Comparison of ENCODE assay signal across 15 cellular contexts in the genomic region with DNA sequence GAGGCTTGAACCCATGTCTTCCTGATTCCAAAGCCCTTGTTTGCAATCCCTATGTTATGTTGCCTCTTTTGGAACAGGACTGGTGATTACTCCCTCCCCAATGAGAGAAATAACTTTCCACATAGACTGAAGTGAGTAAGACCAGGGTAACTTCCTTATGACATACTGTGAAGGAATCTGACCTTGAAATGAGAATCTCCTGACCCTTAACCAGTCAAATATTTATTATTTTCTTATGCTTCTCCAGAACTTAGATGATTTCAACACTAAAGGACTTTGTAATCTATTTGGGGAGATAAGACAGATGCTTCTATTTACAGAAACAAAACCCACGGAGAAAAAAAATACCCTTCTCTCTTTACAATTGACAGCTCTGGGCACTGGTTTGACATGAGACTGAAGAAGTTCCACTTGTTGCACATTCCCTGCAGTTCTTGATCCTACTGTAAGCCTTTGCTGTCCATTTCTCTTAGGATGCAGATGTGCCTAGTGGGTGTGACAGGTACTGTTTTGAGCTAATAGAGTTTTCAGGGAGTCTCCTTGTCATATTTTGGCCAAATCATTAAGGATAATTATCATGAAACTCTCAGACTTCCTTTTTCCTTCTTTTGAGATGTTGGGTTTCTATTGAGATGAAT. TPM values are rescaled to one million over a fixed set of nuclear protein-coding genes. Genes with fewer than 3 reads are reported as not detected.
DNase-seq lines count a peak whose midpoint lies in the region; ATAC-seq, FAIRE-seq and TF ChIP-seq lines count a peak whose summit lies in the region.
"Had no signal": no experiment of that assay in that cellular context is flagged by ENCODE, and none has a peak within 500 bp of the region (broad histone marks: within the 10 kb centered on the region; RNA-seq: fewer than 3 reads in every experiment).

No MANE protein-coding gene starts in this region.

- intact Hi-C loops in ovary (cut with DNase I): no loop called here

- no peak for TF ChIP-seq POLR2A in ovary (IDR thresholded peaks at IDR 0.05)

- FAIRE-seq in bronchial epithelial cell (lab: Jason Lieb, UNC): peak; percentile 97

- H2BK120ac ChIP-seq in neuronal stem cell (ENCODE audit: low read depth, low read length): no peak overlapping the region

- no peak overlapping the region for H3K4me3 ChIP-seq in BLaER1 treated with 17β-estradiol and CSF1 and Interleukin-3, amounts not matched to agents 10 nM and 100 nM
- H3K4me3 ChIP-seq in bronchial epithelial cell (ENCODE audit: low read depth, low read length) (no peak overlapping the region), lung (no peak overlapping the region), neuronal stem cell (ENCODE audit: low read length in 2 of 2) (no peak overlapping the region), ovary (no peak overlapping the region)

- H2BK5ac ChIP-seq in neuronal stem cell (ENCODE audit: low read length): no peak overlapping the region

- no peak overlapping the region for H4K91ac ChIP-seq in neuronal stem cell (ENCODE audit: low read depth, low read length, poor library complexity)

- H3K9ac ChIP-seq in BLaER1 treated with 17β-estradiol and CSF1 and Interleukin-3, amounts not matched to agents 10 nM and 100 nM: no peak overlapping the region
- no peak overlapping the region for H3K9ac ChIP-seq in neuronal stem cell (ENCODE audit: low read depth, low read length, poor library complexity)
- H3K9ac ChIP-seq: KMS-11 had no signal

- H3K27ac ChIP-seq in BLaER1 treated with 17β-estradiol and CSF1 and Interleukin-3, amounts not matched to agents 10 nM and 100 nM: no peak overlapping the region
- H3K27ac ChIP-seq in lung (ENCODE audit: low read depth in 1 of 2, low read length in 1 of 2) (peak overlapping the region in 1 of 2 donors; percentile 57), neuronal stem cell (replicated peaks; ENCODE audit: low read length) (no peak overlapping the region), ovary (no peak overlapping the region)
- H3K27ac ChIP-seq: KMS-11 had no signal

- DNase-seq in LHCN-M2 (ENCODE audit: low read depth) (peak; percentile 95), bronchial epithelial cell (ENCODE audit: low read depth) (peak; percentile 91), lung (ENCODE audit: low spot score) (no peak), neuronal stem cell (ENCODE audit: low spot score) (no peak), T-helper 2 cell (no peak), ovary (no peak)
- DNase-seq in NK-92 treated with Interleukin-12 subunit alpha and Interleukin-12 subunit beta, amount 100 ng/mL, for 24 hours (lab: John Stamatoyannopoulos, UW): no peak
- DNase-seq: activated CD4-positive, alpha-beta T cell treated with anti-CD3 and anti-CD28 coated beads, Interleukin-2, amount 50 U/mL, for 48 hours; Calu3; effector CD8-positive, alpha-beta T cell; natural killer cell; NCI-H345; stimulated activated naive CD4-positive, alpha-beta T cell treated with Interleukin-2 at 50 U/mL for 16 hours had no signal

- no peak overlapping the region for H2AFZ ChIP-seq in neuronal stem cell (ENCODE audit: low read length)

- H3K27me3 ChIP-seq in BLaER1 treated with 17β-estradiol and CSF1 and Interleukin-3, amounts not matched to agents 10 nM and 100 nM: peaks cover 0 to 5% (median 0%) of the 10 kb centered on the region in 11 experiments; a peak in 1 of 22 replicates
- H3K27me3 ChIP-seq in bronchial epithelial cell (ENCODE audit: control insufficient read depth, insufficient read depth, low read length) (no peaks in the 10 kb centered on the region), lung (ENCODE audit: control insufficient read depth, insufficient read depth) (no peaks in the 10 kb centered on the region), neuronal stem cell (ENCODE audit: control insufficient read depth in 3 of 3, insufficient read depth in 3 of 3, low read depth in 1 of 3, low read length in 3 of 3) (peaks cover 0 to 4% (median 0%) of the 10 kb centered on the region in 3 experiments), ovary (no peaks in the 10 kb centered on the region)

- peak; percentile 72 for ATAC-seq in lung (ENCODE audit: insufficient read depth, low FRiP score)
- ATAC-seq: natural killer cell had no signal

- no peaks in the 10 kb centered on the region for H3K36me3 ChIP-seq in BLaER1 treated with 17β-estradiol and CSF1 and Interleukin-3, amounts not matched to agents 10 nM and 100 nM
- H3K36me3 ChIP-seq in bronchial epithelial cell (ENCODE audit: control insufficient read depth, insufficient read depth, low read length) (no peaks in the 10 kb centered on the region), lung (ENCODE audit: control insufficient read depth in 2 of 2, insufficient read depth in 2 of 2, low read length in 2 of 2) (no peaks in the 10 kb centered on the region), neuronal stem cell (replicated peaks in 1 of 2; ENCODE audit: control insufficient read depth in 2 of 2, insufficient read depth in 2 of 2, low read length in 2 of 2) (no peaks in the 10 kb centered on the region), ovary (no peaks in the 10 kb centered on the region)

- H4K20me1 ChIP-seq in BLaER1 treated with 17β-estradiol and CSF1 and Interleukin-3, amounts not matched to agents 10 nM and 100 nM: no peaks in the 10 kb centered on the region

- H3K23ac ChIP-seq in neuronal stem cell (ENCODE audit: low read depth, low read length, poor library complexity): no peak overlapping the region

- H3K4ac ChIP-seq in neuronal stem cell (ENCODE audit: low read length): no peak overlapping the region

- peaks cover 0 to 6% (median 0%) of the 10 kb centered on the region in 11 experiments; a peak in 2 of 22 replicates for H3K9me3 ChIP-seq in BLaER1 treated with 17β-estradiol and CSF1 and Interleukin-3, amounts not matched to agents 10 nM and 100 nM (replicated peaks in 1 of 11)
- no peaks in the 10 kb centered on the region for H3K9me3 ChIP-seq in lung (ENCODE audit: control insufficient read depth in 2 of 2, insufficient read depth in 1 of 2, low read length in 1 of 2)
- peaks cover 0 to 5% of the 10 kb centered on the region in 2 donors for H3K9me3 ChIP-seq in neuronal stem cell (replicated peaks in 1 of 2; ENCODE audit: control insufficient read depth in 2 of 2, insufficient read depth in 1 of 2, low read depth in 1 of 2, low read length in 2 of 2)
- H3K9me3 ChIP-seq in ovary: no peaks in the 10 kb centered on the region

- TF ChIP-seq EP300 in ovary (IDR thresholded peaks at IDR 0.05): no peak

- H3K4me2 ChIP-seq in BLaER1 treated with 17β-estradiol and CSF1 and Interleukin-3, amounts not matched to agents 10 nM and 100 nM: peak overlapping the region; percentile 73 to 87 (median 80)
- no peak overlapping the region for H3K4me2 ChIP-seq in neuronal stem cell (ENCODE audit: insufficient read depth, low read length, poor library complexity, severe bottlenecking)
- H3K4me2 ChIP-seq: KMS-11 had no signal

- WGBS in lung, 2 donors: 36 to 45% methylated on average over 1 of the region's 1 CpG
- WGBS in neuronal stem cell (ENCODE audit: extremely low coverage in 2 of 2, insufficient read length in 2 of 2, insufficient replicate concordance in 1 of 2), 2 donors: no CpG with 5 or more reads among the region's 1 CpG
- WGBS in ovary, 3 donors: 0 to 2% (median 2%) methylated on average over 1 of the region's 1 CpG

- H2AK5ac ChIP-seq in neuronal stem cell (ENCODE audit: low read depth, low read length): no peak overlapping the region

- no peak overlapping the region for H2BK12ac ChIP-seq in neuronal stem cell (ENCODE audit: low read length)

- no peak for TF ChIP-seq CTCF in bronchial epithelial cell (IDR thresholded peaks at IDR 0.05; ENCODE audit: insufficient read depth, low read length, severe bottlenecking)
- no peak for TF ChIP-seq CTCF in lung (IDR thresholded peaks at IDR 0.05; ENCODE audit: control extremely low read depth, extremely low read depth)
- no peak for TF ChIP-seq CTCF in ovary (IDR thresholded peaks at IDR 0.05)

- no peak overlapping the region for H3K14ac ChIP-seq in neuronal stem cell (ENCODE audit: low read length)

- H2BK15ac ChIP-seq in neuronal stem cell (ENCODE audit: low read length): no peak overlapping the region

- H3K4me1 ChIP-seq in BLaER1 treated with 17β-estradiol and CSF1 and Interleukin-3, amounts not matched to agents 10 nM and 100 nM: peaks cover 52 to 92% (median 62%) of the 10 kb centered on the region in 10 experiments
- H3K4me1 ChIP-seq in lung (ENCODE audit: control insufficient read depth in 2 of 2, insufficient read depth in 2 of 2, low read length in 2 of 2) (peaks cover under 1 to 2% of the 10 kb centered on the region in 2 donors), neuronal stem cell (ENCODE audit: control insufficient read depth in 2 of 2, insufficient read depth in 1 of 2, low read depth in 1 of 2, low read length in 2 of 2) (peaks cover 0 to 2% of the 10 kb centered on the region in 2 donors), ovary (ENCODE audit: insufficient read depth) (peaks cover 1% of the 10 kb centered on the region)

- H3K79me1 ChIP-seq in neuronal stem cell (ENCODE audit: low read depth, low read length): no peaks in the 10 kb centered on the region

- no peak overlapping the region for H4K8ac ChIP-seq in neuronal stem cell (ENCODE audit: low read depth, low read length)

- H3K18ac ChIP-seq in neuronal stem cell (ENCODE audit: low read length): no peak overlapping the region

RNA-seq across cellular contexts. Expression of gene RPTN, which starts 3.9 kb away (rescaled TPM):
- total RNA-seq in LHCN-M2 (2014; rRNA removed) (not detected in 2 replicates), bronchial epithelial cell (0.53 and 2.9 TPM in 2 replicates), lung (not detected), ovary (not detected)
- 0.01 TPM for polyA plus RNA-seq in LHCN-M2 (2012)
- polyA plus RNA-seq in lung (not detected), ovary (not detected)
- polyA plus RNA-seq in neuronal stem cell (2013, experiment 1 of 2): not detected
- not detected for polyA plus RNA-seq in neuronal stem cell (2013, experiment 2 of 2)
- total RNA-seq: Calu3, natural killer cell had no signal

RNA-seq across cellular contexts. Expression of gene TCHH, which starts 47.7 kb away (rescaled TPM):
- 0.06 TPM in 1 of 2 replicates, not detected in the other for total RNA-seq in LHCN-M2 (2014; rRNA removed)
- 0.07 TPM for polyA plus RNA-seq in LHCN-M2 (2012)
- under 0.01 TPM in 2 replicates for total RNA-seq in bronchial epithelial cell
- under 1 TPM; 0.03 TPM for total RNA-seq in lung
- polyA plus RNA-seq in lung: under 1 TPM; 0.06 to 0.15 TPM
- 0.03 TPM for polyA plus RNA-seq in neuronal stem cell (2013, experiment 1 of 2)
- 0.01 TPM for polyA plus RNA-seq in neuronal stem cell (2013, experiment 2 of 2)
- under 1 TPM in 6 of 7 donors, not detected in 1; 0.05 to 0.12 (median 0.09) TPM for total RNA-seq in ovary
- under 1 TPM; 0.04 to 0.07 TPM for polyA plus RNA-seq in ovary
- total RNA-seq: natural killer cell had no signal

Comparison
In these comparisons a context has a peak if more than half of its experiments do, and no peak if none do; other contexts are left out.
1. DNase-seq: peak in LHCN-M2 (single experiment) and bronchial epithelial cell (single experiment); none in lung (single experiment), neuronal stem cell (single experiment), NK-92 treated with Interleukin-12 subunit alpha and Interleukin-12 subunit beta, amount 100 ng/mL, for 24 hours (single experiment), T-helper 2 cell (0 of 5) and ovary (0 of 5).